23 cellular contexts compared by ENCODE assay signal in genomic region chr19:30540671-30541210, GRCh38.
DNase-seq lines count a peak whose midpoint lies in the region; ATAC-seq, FAIRE-seq and TF ChIP-seq lines count a peak whose summit lies in the region.
"Had no signal": no experiment of that assay in that cellular context is flagged by ENCODE, and none has a peak within 500 bp of the region (broad histone marks: within the 10 kb centered on the region; RNA-seq: fewer than 3 reads in every experiment).

No MANE protein-coding gene starts in this region.

- H3K9me3 ChIP-seq in A549: peaks cover 2% of the 10 kb centered on the region; the same call in 1 of the 3 replicates
- no peaks in the 10 kb centered on the region for H3K9me3 ChIP-seq in HEK293 (ENCODE audit: control insufficient read depth, insufficient read depth, low read depth, low read length)
- H3K9me3 ChIP-seq: SJSA1 had no signal

- TF ChIP-seq POLR2A in A549 (IDR thresholded peaks at IDR 0.05; ENCODE audit: low read length): no peak

- no peak overlapping the region for H3K4me3 ChIP-seq in A549
- H3K4me3 ChIP-seq in HEK293 (ENCODE audit: low read depth, low read length): no peak overlapping the region
- H3K4me3 ChIP-seq: SJSA1 had no signal

- H3K36me3 Mint-ChIP-seq in chondrocyte (ENCODE audit: low read depth) (no peaks in the 10 kb centered on the region), WTC11 (peaks cover 4% of the 10 kb centered on the region; the same call in 1 of the 2 replicates)
- H3K36me3 Mint-ChIP-seq: CD8-positive, alpha-beta T cell had no signal

- H3K4me1 ChIP-seq in A549: no peaks in the 10 kb centered on the region
- no peaks in the 10 kb centered on the region for H3K4me1 ChIP-seq in HEK293 (ENCODE audit: control insufficient read depth, insufficient read depth, low read length)
- H3K4me1 ChIP-seq: SJSA1 had no signal

- TF ChIP-seq CTCF in A549 (IDR thresholded peaks at IDR 0.05): no peak
- no peak for TF ChIP-seq CTCF in HEK293 (tag by site-specific recombination; IDR thresholded peaks at IDR 0.05)
- TF ChIP-seq CTCF in chondrocyte (IDR thresholded peaks at IDR 0.05): no peak
- TF ChIP-seq CTCF in WTC11 (IDR thresholded peaks at IDR 0.05): no peak

- CTCF ChIA-PET in A549 (lab: Yijun Ruan, JAX): no interaction called here
- CTCF ChIA-PET in HEK293 (lab: Yijun Ruan, JAX): interaction anchor here (0.6 kb wide), 1 partner anchor 750 kb away, joined by 5 read pairs; no protein-coding TSS in a partner anchor
- CTCF ChIA-PET in WTC11 (lab: Charles Lee): interaction anchor here (1.1 kb wide), 1 partner anchor 16 kb away, joined by 3 read pairs; no protein-coding TSS in a partner anchor

- no peak overlapping the region for H3K27ac ChIP-seq in A549
- H3K27ac ChIP-seq in HEK293 (ENCODE audit: extremely low read depth, low read depth, low read length): no peak overlapping the region
- H3K27ac ChIP-seq: SJSA1 had no signal

- ATAC-seq in A549 (no peak), HG02798 (IDR thresholded peaks at IDR 0.05; ENCODE audit: poor library complexity, unreplicated experiment) (no peak), GM18511 (IDR thresholded peaks at IDR 0.05; ENCODE audit: unreplicated experiment) (no peak), WTC11 (no peak)
- ATAC-seq: CD8-positive, alpha-beta T cell; Right ventricle myocardium inferior; T-helper 17 cell had no signal

- H3K27ac Mint-ChIP-seq in chondrocyte (ENCODE audit: unreplicated experiment) (peak overlapping the region; percentile 32), WTC11 (no peak overlapping the region)
- H3K27ac Mint-ChIP-seq: CD8-positive, alpha-beta T cell; T-helper 17 cell had no signal

- H3K9me3 Mint-ChIP-seq in chondrocyte (ENCODE audit: low read depth): peaks cover 10% of the 10 kb centered on the region
- H3K9me3 Mint-ChIP-seq in WTC11: peaks cover 9% of the 10 kb centered on the region
- H3K9me3 Mint-ChIP-seq: CD8-positive, alpha-beta T cell had no signal

- no peak for TF ChIP-seq RAD21 in A549 (conservative IDR thresholded peaks at IDR 0.05 in 1 of 2, IDR thresholded peaks at IDR 0.05 in 1 of 2)

- DNase-seq in A549 (ENCODE audit: low read depth in 1 of 2, low spot score in 1 of 2): no peak
- DNase-seq in NOMO-1 treated with DMSO at 0.1 percent for 48 hours (lab: John Stamatoyannopoulos, UW; ENCODE audit: unreplicated experiment): peak; percentile 6
- no peak for DNase-seq in chondrocyte (ENCODE audit: low spot score)
- no peak for DNase-seq in WTC11 (ENCODE audit: low spot score)
- DNase-seq: CD8-positive, alpha-beta T cell; Kasumi-1; NCI-H2081; NCI-H2171; NCI-H345; NCI-H524; NCI-H774; NK-92 treated with Interleukin-12 subunit alpha and Interleukin-12 subunit beta, amount 100 ng/mL, for 24 hours; T-helper 17 cell had no signal

- no peaks in the 10 kb centered on the region for H3K27me3 Mint-ChIP-seq in chondrocyte (ENCODE audit: low read depth)
- H3K27me3 Mint-ChIP-seq in WTC11 (ENCODE audit: low read depth): no peaks in the 10 kb centered on the region; the same call in 1 of the 2 replicates

- H3K4me1 Mint-ChIP-seq in chondrocyte (ENCODE audit: low read depth) (no peaks in the 10 kb centered on the region), WTC11 (peaks cover 9% of the 10 kb centered on the region)
- H3K4me1 Mint-ChIP-seq: T-helper 17 cell had no signal

- WGBS in A549 (ENCODE audit: missing lambda C conversion rate): 17% methylated on average over 9 of the region's 9 CpGs

- H3K4me3 Mint-ChIP-seq in chondrocyte (ENCODE audit: unreplicated experiment): no peak overlapping the region
- no peak overlapping the region for H3K4me3 Mint-ChIP-seq in WTC11
- H3K4me3 Mint-ChIP-seq: CD8-positive, alpha-beta T cell; T-helper 17 cell had no signal

- peak; percentile 56 for FAIRE-seq in A549 (lab: Jason Lieb, UNC)
- FAIRE-seq: A204.1, G401.6, GM12892, H1, HTR-8/SVneo had no signal

- POLR2A ChIA-PET in A549 (lab: Yijun Ruan, JAX) (no interaction called here), HEK293 (lab: Yijun Ruan, JAX) (no interaction called here), WTC11 (lab: Charles Lee) (interaction anchor here (0.5 kb wide), 1 partner anchor 56 kb away, joined by 3 read pairs; no protein-coding TSS in a partner anchor)

- H3K36me3 ChIP-seq in HEK293 (ENCODE audit: control insufficient read depth in 2 of 2, insufficient read depth in 1 of 2, low read length in 2 of 2): no peaks in the 10 kb centered on the region
- H3K36me3 ChIP-seq: SJSA1 had no signal

- no peak for TF ChIP-seq EP300 in A549 (IDR thresholded peaks at IDR 0.05)

- no peak overlapping the region for H3K4me2 ChIP-seq in A549

TF ChIP-seq in A549, 52 proteins besides CTCF, POLR2A, EP300 and RAD21 (continues in another document):
- no peak for TF ChIP-seq REST (IDR thresholded peaks at IDR 0.05)

TF ChIP-seq in HEK293, 187 proteins besides CTCF, POLR2A, EP300 and RAD21:
- TF ChIP-seq ZNF530 (tag by site-specific recombination; IDR thresholded peaks at IDR 0.05; ENCODE audit: low read depth) (no peak), ZFHX2 (tag by site-specific recombination; conservative IDR thresholded peaks at IDR 0.05) (0 out of 2 replicates have a peak, but pooled peaks have one; percentile 16)

TF ChIP-seq in WTC11, 78 proteins besides CTCF, POLR2A, EP300 and RAD21:
- no peak for TF ChIP-seq NFATC4 (CRISPR knock-in tag; IDR thresholded peaks at IDR 0.05)
TF ChIP-seq in WTC11: peak in this region for 0.
